1 cellular context compared by ENCODE assay signal in genomic region chr16:85426806-85427205, GRCh38.
TF ChIP-seq lines count a peak whose summit lies in the region.

No MANE protein-coding gene starts in this region.

TF ChIP-seq in H1, 55 proteins besides CTCF, POLR2A, EP300 and RAD21 (continued from another document):
- TF ChIP-seq SRF (IDR thresholded peaks at IDR 0.05; ENCODE audit: low read depth, low read length) (no peak), RNF2 (IDR thresholded peaks at IDR 0.05; ENCODE audit: borderline replicate concordance, low read depth, low read length, missing control alignments, poor library complexity, severe bottlenecking) (no peak), SP4 (IDR thresholded peaks at IDR 0.05; ENCODE audit: low read length) (no peak), BACH1 (IDR thresholded peaks at IDR 0.05; ENCODE audit: low read length) (no peak), HDAC6 (IDR thresholded peaks at IDR 0.05; ENCODE audit: low read depth, low read length) (no peak)
